ENCODE assay signal across 20 cellular contexts in the genomic region with DNA sequence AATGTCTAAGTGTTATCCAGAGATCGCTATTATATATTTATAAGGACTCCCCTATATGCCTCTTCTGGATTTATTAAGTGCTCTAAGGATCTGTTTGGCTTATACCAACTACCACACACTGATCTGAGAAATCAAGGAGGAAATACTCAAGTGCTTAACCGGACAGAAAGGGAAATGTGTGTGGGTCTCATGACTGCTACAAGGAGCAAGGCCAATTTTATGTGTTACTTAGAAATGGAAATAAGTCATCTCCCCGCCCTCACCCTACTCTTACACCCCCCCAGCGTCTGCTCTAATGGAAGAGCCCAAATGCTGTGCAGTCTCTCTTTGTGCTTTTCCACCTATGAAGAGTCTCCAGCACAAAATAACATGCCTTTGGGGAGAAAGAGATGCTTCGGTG.
DNase-seq lines count a peak whose midpoint lies in the region; ATAC-seq, FAIRE-seq and TF ChIP-seq lines count a peak whose summit lies in the region.
"Had no signal": no experiment of that assay in that cellular context is flagged by ENCODE, and none has a peak within 500 bp of the region (broad histone marks: within the 10 kb centered on the region; RNA-seq: fewer than 3 reads in every experiment).

No MANE protein-coding gene starts in this region.

- H3K27me3 ChIP-seq in right cardiac atrium (ENCODE audit: control insufficient read depth, insufficient read depth), result no peaks in the 10 kb centered on the region
- no peaks in the 10 kb centered on the region for H3K27me3 ChIP-seq in endothelial cell of umbilical vein (ENCODE audit: control insufficient read depth in 2 of 2, insufficient read depth in 2 of 2, low read length in 2 of 2)
- H3K27me3 ChIP-seq in thyroid gland, result no peaks in the 10 kb centered on the region

- DNase-seq in left ventricle myocardium superior, result no peak
- DNase-seq in right cardiac atrium, result no peak
- peak; percentile 74 for DNase-seq in NCI-H146 treated with DMSO at 0.1 percent for 48 hours (lab: John Stamatoyannopoulos, UW; ENCODE audit: unreplicated experiment)
- DNase-seq in endothelial cell of umbilical vein (ENCODE audit: low read depth, low spot score), result peak; percentile 86
- peak; percentile 23 to 28 for DNase-seq in thyroid gland
- DNase-seq in germinal center (ENCODE audit: low spot score), result no peak
- DNase-seq in cerebellum (ENCODE audit: low spot score), result no peak
- DNase-seq: activated CD4-positive, alpha-beta T cell treated with anti-CD3 and anti-CD28 coated beads for 36 hours; activated naive CD4-positive, alpha-beta T cell treated with anti-CD3 and anti-CD28 coated beads, Interleukin-2, amount 50 U/mL, for 16 hours; aorta; Caco-2; effector CD8-positive, alpha-beta T cell; NCI-H446 treated with DMSO at 0.1 percent for 48 hours; RPMI8226; stimulated activated CD4-positive, alpha-beta T cell treated with anti-CD3 and anti-CD28 coated beads, Interleukin-12 subunit alpha, Interleukin-12 subunit beta, amount 100 ng/mL, for 4 hours; SW 1271 had no signal

- dilution Hi-C loops in endothelial cell of umbilical vein (cut with MboI; ENCODE audit: extremely low pct_ligation_motif_present, low sequenced_read_pairs), result no loop called here

- H3K9ac ChIP-seq in endothelial cell of umbilical vein (replicated peaks; ENCODE audit: extremely low read depth, insufficient read depth, low read length), result peak overlapping the region; percentile 37

- peak; percentile 73 for FAIRE-seq in endothelial cell of umbilical vein (lab: Jason Lieb, UNC)
- FAIRE-seq: GM18507, urothelium cell line had no signal

- H3K36me3 ChIP-seq in endothelial cell of umbilical vein (ENCODE audit: control insufficient read depth in 2 of 2, extremely low read depth in 1 of 2, insufficient read depth in 2 of 2, low read length in 2 of 2) (no peaks in the 10 kb centered on the region), thyroid gland (no peaks in the 10 kb centered on the region)

- peak overlapping the region; percentile 75 for H3K4me2 ChIP-seq in endothelial cell of umbilical vein (ENCODE audit: insufficient read depth, low read length)

- H3K27ac ChIP-seq in right cardiac atrium (ENCODE audit: low read length) (no peak overlapping the region), endothelial cell of umbilical vein (ENCODE audit: insufficient read depth, low read depth, low read length) (peak overlapping the region; percentile 46), thyroid gland (peak overlapping the region in 2 of 3 donors; percentile 31 to 35)

- peak overlapping the region; percentile 92 for H2AFZ ChIP-seq in endothelial cell of umbilical vein (ENCODE audit: low read depth, low read length)

- TF ChIP-seq CTCF in endothelial cell of umbilical vein (IDR thresholded peaks at IDR 0.05; ENCODE audit: extremely low read depth in 1 of 2, insufficient read depth in 1 of 2, low read depth in 1 of 2, low read length in 2 of 2) (no peak), thyroid gland (IDR thresholded peaks at IDR 0.05) (no peak)

- no peaks in the 10 kb centered on the region for H3K79me2 ChIP-seq in endothelial cell of umbilical vein (ENCODE audit: control insufficient read depth, insufficient read depth, low read length)

- no TSS peak for BruUV-seq in endothelial cell of umbilical vein (replicated peaks; lab: Mats Ljungman, UMichigan)

- TF ChIP-seq POLR2A in endothelial cell of umbilical vein (IDR thresholded peaks at IDR 0.05; ENCODE audit: low read depth, low read length), result no peak
- TF ChIP-seq POLR2A in thyroid gland (IDR thresholded peaks at IDR 0.05), result no peak

- H4K20me1 ChIP-seq in endothelial cell of umbilical vein (replicated peaks; ENCODE audit: control insufficient read depth, extremely low read depth, insufficient read depth, low read length), result no peaks in the 10 kb centered on the region

- POLR2A ChIA-PET in endothelial cell of umbilical vein (lab: Charles Lee), result no interaction called here

- H3K4me1 ChIP-seq in right cardiac atrium (ENCODE audit: control insufficient read depth, insufficient read depth, low read length) (peaks cover 2% of the 10 kb centered on the region), endothelial cell of umbilical vein (ENCODE audit: control insufficient read depth, extremely low read depth, insufficient read depth, low read length) (peaks cover 23% of the 10 kb centered on the region), thyroid gland (peaks cover 6 to 13% of the 10 kb centered on the region in 2 donors)
- H3K4me1 ChIP-seq: Caco-2 had no signal

- intact Hi-C loops in left ventricle myocardium superior (cut with micrococcal nuclease), result no loop called here
- intact Hi-C loops in right cardiac atrium (cut with DNase I), result no loop called here
- intact Hi-C loops in endothelial cell of umbilical vein (cut with micrococcal nuclease), result loop anchor here (2.0 to 5.0 kb wide), 4 partner anchors 64 to 1022 kb away; a partner anchor contains a TSS
- intact Hi-C loops in thyroid gland (cut with DNase I), result no loop called here

- CTCF ChIA-PET in endothelial cell of umbilical vein (lab: Charles Lee), result no interaction called here

- H3K4me3 ChIP-seq in right cardiac atrium (ENCODE audit: low read length) (no peak overlapping the region), endothelial cell of umbilical vein (replicated peaks in 1 of 3; ENCODE audit: insufficient read depth in 1 of 3, low read depth in 1 of 3, low read length in 3 of 3) (peak overlapping the region in 1 of 3 experiments; percentile 20), thyroid gland (replicated peaks in 1 of 3) (no peak overlapping the region)

- ATAC-seq in left ventricle myocardium superior (peak; percentile 27), right cardiac atrium (no peak), GM18519 (IDR thresholded peaks at IDR 0.05; ENCODE audit: low FRiP score, unreplicated experiment) (no peak)
- ATAC-seq: activated CD4-positive, alpha-beta T cell treated with anti-CD3 and anti-CD28 coated beads for 36 hours; HCT116 had no signal

- H3K9me3 ChIP-seq in right cardiac atrium (ENCODE audit: control insufficient read depth, low read length) (no peaks in the 10 kb centered on the region), endothelial cell of umbilical vein (replicated peaks; ENCODE audit: control insufficient read depth, insufficient read depth, low read length) (no peaks in the 10 kb centered on the region), thyroid gland (no peaks in the 10 kb centered on the region)
- H3K9me3 ChIP-seq: Caco-2 had no signal

- 56% methylated on average over 5 of the region's 5 CpGs for WGBS in right cardiac atrium
- WGBS in thyroid gland, 2 donors, result 33 to 45% methylated on average over 5 of the region's 5 CpGs

- H3K9me1 ChIP-seq in endothelial cell of umbilical vein (replicated peaks; ENCODE audit: control insufficient read depth, extremely low read depth, insufficient read depth, low read length), result no peaks in the 10 kb centered on the region

TF ChIP-seq in endothelial cell of umbilical vein, 7 proteins besides CTCF, POLR2A, EP300 and RAD21:
- TF ChIP-seq, protein P1, sequence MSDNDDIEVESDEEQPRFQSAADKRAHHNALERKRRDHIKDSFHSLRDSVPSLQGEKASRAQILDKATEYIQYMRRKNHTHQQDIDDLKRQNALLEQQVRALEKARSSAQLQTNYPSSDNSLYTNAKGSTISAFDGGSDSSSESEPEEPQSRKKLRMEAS (IDR thresholded peaks at IDR 0.05; ENCODE audit: insufficient read depth, insufficient read length), result no peak
- TF ChIP-seq FOS (IDR thresholded peaks at IDR 0.05; ENCODE audit: borderline replicate concordance, insufficient read depth, low read length), result peak; percentile 33
- TF ChIP-seq POLR2AphosphoS5 (IDR thresholded peaks at IDR 0.05; ENCODE audit: insufficient read depth, low read depth, low read length), result peak; percentile 41

Comparison
In these comparisons a context has a peak if more than half of its experiments do, and no peak if none do; other contexts are left out.
1. DNase-seq: peak in NCI-H146 treated with DMSO at 0.1 percent for 48 hours (single experiment), endothelial cell of umbilical vein (single experiment) and thyroid gland (2 of 2); none in left ventricle myocardium superior (single experiment), right cardiac atrium (0 of 3), germinal center (single experiment) and cerebellum (single experiment).